ENCODE assay signal across 27 cellular contexts in genomic region chr17:63515426-63515825, GRCh38. TPM values are rescaled to one million over a fixed set of nuclear protein-coding genes. Genes with fewer than 3 reads are reported as not detected.
"Had no signal": no experiment of that assay in that cellular context is flagged by ENCODE, and none has a peak within 500 bp of the region (broad histone marks: within the 10 kb centered on the region; RNA-seq: fewer than 3 reads in every experiment).

No MANE protein-coding gene starts in this region.

- H3K9ac ChIP-seq: KMS-11 had no signal

- FAIRE-seq: RCC 7860 had no signal

- DNase-seq: MV-4-11, NCI-H1048, NCI-H1105, NCI-H1417, NCI-H1436 treated with DMSO at 0.1 percent for 48 hours, NCI-H1694, NCI-H187 treated with DMSO at 0.1 percent for 48 hours, NCI-H2029 treated with DMSO at 0.1 percent for 48 hours, NCI-H2107, NCI-H345, NCI-H446 treated with DMSO at 0.1 percent for 48 hours, NCI-H524 treated with DMSO at 0.1 percent for 48 hours, NCI-H69, NCI-H774, Right ventricle myocardium superior, RPMI8226, SIG-M5 had no signal

- H3K4me2 ChIP-seq: KMS-11 had no signal

- H3K27ac ChIP-seq: KMS-11, SJSA1, SK-N-MC had no signal

- ATAC-seq: K562 had no signal

- H3K4me3 ChIP-seq: K562, SJSA1, SK-N-MC had no signal

- H3K36me3 ChIP-seq: SJSA1 had no signal

RNA-seq across cellular contexts. Expression of gene KCNH6, which starts 7.7 kb away (rescaled TPM):
- total RNA-seq: HT1080; K562; LHCN-M2; MCF 10A; Right ventricle myocardium superior; SJSA1; T-helper 1 cell treated with Interleukin-12 subunit alpha and Interleukin-12 subunit beta and Interleukin-4 antibody, amounts not matched to agents 30 ng/mL and 1 ng/mL, for 36 hours had no signal
- polyA plus RNA-seq: IgD-negative memory B cell, K562 had no signal

RNA-seq across cellular contexts. Expression of gene ACE, which starts 38.6 kb away (rescaled TPM):
- total RNA-seq: HT1080 had no signal
